In genomic region chr3:152127058-152127457, GRCh38 we compare ENCODE assay signal across 9 cellular contexts.
DNase-seq lines count a peak whose midpoint lies in the region; ATAC-seq and TF ChIP-seq lines count a peak whose summit lies in the region.
"Had no signal": no experiment of that assay in that cellular context is flagged by ENCODE, and none has a peak within 500 bp of the region (broad histone marks: within the 10 kb centered on the region; RNA-seq: fewer than 3 reads in every experiment).

No MANE protein-coding gene starts in this region.

- H3K4me2 ChIP-seq in Karpas-422 (ENCODE audit: low read depth, low read length, poor library complexity, severe bottlenecking): no peak overlapping the region

- no peak overlapping the region for H2AFZ ChIP-seq in Karpas-422 (ENCODE audit: low read length)

- intact Hi-C loops in left colon (cut with DNase I, micrococcal nuclease): no loop called here

- no peaks in the 10 kb centered on the region for H3K79me2 ChIP-seq in Karpas-422 (ENCODE audit: low read length)

- H3K4me3 ChIP-seq in fibroblast of mammary gland (ENCODE audit: control insufficient read depth, low read depth, low read length): no peak overlapping the region
- no peak overlapping the region for H3K4me3 ChIP-seq in Karpas-422 (ENCODE audit: low read length)

- no peak overlapping the region for H3K27ac ChIP-seq in Karpas-422 (ENCODE audit: low read length)

- H3K4me1 ChIP-seq in Karpas-422 (ENCODE audit: low read length): peaks cover 9% of the 10 kb centered on the region; the same call in 1 of the 2 replicates

- no peaks in the 10 kb centered on the region for H3K9me3 ChIP-seq in Karpas-422 (ENCODE audit: low read length)

- no peak for TF ChIP-seq CTCF in fibroblast of mammary gland (conservative IDR thresholded peaks at IDR 0.05; ENCODE audit: control insufficient read depth, insufficient read depth, low read depth, low read length)

- peak; percentile 96 to 97 for ATAC-seq in activated CD4-positive, CD25-positive, alpha-beta regulatory T cell treated with anti-CD3 and anti-CD28 coated beads, Interleukin-2, amount 50 U/mL, for 24 hours
- peak; percentile 100 for ATAC-seq in GM21423 (IDR thresholded peaks at IDR 0.05; ENCODE audit: unreplicated experiment)
- ATAC-seq in HG03175 (IDR thresholded peaks at IDR 0.05; ENCODE audit: unreplicated experiment): peak; percentile 98
- no peak for ATAC-seq in left colon

- H4K20me1 ChIP-seq in Karpas-422 (ENCODE audit: insufficient read depth, low read depth, low read length): no peaks in the 10 kb centered on the region

- H3K9me2 ChIP-seq in Karpas-422 (replicated peaks; ENCODE audit: insufficient read depth, low read length): no peaks in the 10 kb centered on the region

- DNase-seq in activated CD4-positive, CD25-positive, alpha-beta regulatory T cell treated with anti-CD3 and anti-CD28 coated beads, Interleukin-2, amount 50 U/mL, for 72 hours: no peak
- DNase-seq in fibroblast of mammary gland (ENCODE audit: low read depth): peak; percentile 29
- DNase-seq in left colon: no peak
- no peak for DNase-seq in Karpas-422
- no peak for DNase-seq in UCSD-AML1 (lab: John Stamatoyannopoulos, UW; ENCODE audit: unreplicated experiment)
- DNase-seq: NCI-H1417 had no signal

- no peak overlapping the region for H3K9ac ChIP-seq in Karpas-422 (ENCODE audit: low read length)

- H3K27me3 ChIP-seq in Karpas-422 (ENCODE audit: low read length): no peaks in the 10 kb centered on the region

- no peaks in the 10 kb centered on the region for H3K36me3 ChIP-seq in Karpas-422 (ENCODE audit: insufficient read depth, low read length)
